ENCODE assay signal across 2 cellular contexts in genomic region chr12:50567926-50568325, GRCh38.
TF ChIP-seq lines count a peak whose summit lies in the region.

No MANE protein-coding gene starts in this region.

TF ChIP-seq in GM12878, 131 proteins besides CTCF, POLR2A, EP300 and RAD21 (continued from another document):
- TF ChIP-seq, protein P1, sequence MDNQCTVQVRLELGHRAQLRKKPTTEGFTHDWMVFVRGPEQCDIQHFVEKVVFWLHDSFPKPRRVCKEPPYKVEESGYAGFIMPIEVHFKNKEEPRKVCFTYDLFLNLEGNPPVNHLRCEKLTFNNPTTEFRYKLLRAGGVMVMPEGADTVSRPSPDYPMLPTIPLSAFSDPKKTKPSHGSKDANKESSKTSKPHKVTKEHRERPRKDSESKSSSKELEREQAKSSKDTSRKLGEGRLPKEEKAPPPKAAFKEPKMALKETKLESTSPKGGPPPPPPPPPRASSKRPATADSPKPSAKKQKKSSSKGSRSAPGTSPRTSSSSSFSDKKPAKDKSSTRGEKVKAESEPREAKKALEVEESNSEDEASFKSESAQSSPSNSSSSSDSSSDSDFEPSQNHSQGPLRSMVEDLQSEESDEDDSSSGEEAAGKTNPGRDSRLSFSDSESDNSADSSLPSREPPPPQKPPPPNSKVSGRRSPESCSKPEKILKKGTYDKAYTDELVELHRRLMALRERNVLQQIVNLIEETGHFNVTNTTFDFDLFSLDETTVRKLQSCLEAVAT (IDR thresholded peaks at IDR 0.05) = no peak
- no peak for TF ChIP-seq E4F1 (IDR thresholded peaks at IDR 0.05; ENCODE audit: borderline replicate concordance, partially characterized antibody)

TF ChIP-seq in liver, 16 proteins besides CTCF, POLR2A, EP300 and RAD21 (continued from another document):
- no peak for TF ChIP-seq ZBTB33 (IDR thresholded peaks at IDR 0.05)
- TF ChIP-seq FOXA1 (IDR thresholded peaks at IDR 0.05) = no peak
- TF ChIP-seq EGR1 (IDR thresholded peaks at IDR 0.05; ENCODE audit: low read depth in 2 of 2) = no peak
- no peak for TF ChIP-seq TAF1 (conservative IDR thresholded peaks at IDR 0.05)
- TF ChIP-seq, protein P2, sequence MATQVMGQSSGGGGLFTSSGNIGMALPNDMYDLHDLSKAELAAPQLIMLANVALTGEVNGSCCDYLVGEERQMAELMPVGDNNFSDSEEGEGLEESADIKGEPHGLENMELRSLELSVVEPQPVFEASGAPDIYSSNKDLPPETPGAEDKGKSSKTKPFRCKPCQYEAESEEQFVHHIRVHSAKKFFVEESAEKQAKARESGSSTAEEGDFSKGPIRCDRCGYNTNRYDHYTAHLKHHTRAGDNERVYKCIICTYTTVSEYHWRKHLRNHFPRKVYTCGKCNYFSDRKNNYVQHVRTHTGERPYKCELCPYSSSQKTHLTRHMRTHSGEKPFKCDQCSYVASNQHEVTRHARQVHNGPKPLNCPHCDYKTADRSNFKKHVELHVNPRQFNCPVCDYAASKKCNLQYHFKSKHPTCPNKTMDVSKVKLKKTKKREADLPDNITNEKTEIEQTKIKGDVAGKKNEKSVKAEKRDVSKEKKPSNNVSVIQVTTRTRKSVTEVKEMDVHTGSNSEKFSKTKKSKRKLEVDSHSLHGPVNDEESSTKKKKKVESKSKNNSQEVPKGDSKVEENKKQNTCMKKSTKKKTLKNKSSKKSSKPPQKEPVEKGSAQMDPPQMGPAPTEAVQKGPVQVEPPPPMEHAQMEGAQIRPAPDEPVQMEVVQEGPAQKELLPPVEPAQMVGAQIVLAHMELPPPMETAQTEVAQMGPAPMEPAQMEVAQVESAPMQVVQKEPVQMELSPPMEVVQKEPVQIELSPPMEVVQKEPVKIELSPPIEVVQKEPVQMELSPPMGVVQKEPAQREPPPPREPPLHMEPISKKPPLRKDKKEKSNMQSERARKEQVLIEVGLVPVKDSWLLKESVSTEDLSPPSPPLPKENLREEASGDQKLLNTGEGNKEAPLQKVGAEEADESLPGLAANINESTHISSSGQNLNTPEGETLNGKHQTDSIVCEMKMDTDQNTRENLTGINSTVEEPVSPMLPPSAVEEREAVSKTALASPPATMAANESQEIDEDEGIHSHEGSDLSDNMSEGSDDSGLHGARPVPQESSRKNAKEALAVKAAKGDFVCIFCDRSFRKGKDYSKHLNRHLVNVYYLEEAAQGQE (IDR thresholded peaks at IDR 0.05) = no peak
- TF ChIP-seq YY1 (IDR thresholded peaks at IDR 0.05) = no peak
- no peak for TF ChIP-seq FOXA2 (IDR thresholded peaks at IDR 0.05)
- TF ChIP-seq GABPA (IDR thresholded peaks at IDR 0.05 in 1 of 2, conservative IDR thresholded peaks at IDR 0.05 in 1 of 2) = no peak
- TF ChIP-seq NR2F2 (IDR thresholded peaks at IDR 0.05) = no peak
- no peak for TF ChIP-seq RXRA (IDR thresholded peaks at IDR 0.05)
- no peak for TF ChIP-seq HNF4G (IDR thresholded peaks at IDR 0.05)
